In the genomic region with DNA sequence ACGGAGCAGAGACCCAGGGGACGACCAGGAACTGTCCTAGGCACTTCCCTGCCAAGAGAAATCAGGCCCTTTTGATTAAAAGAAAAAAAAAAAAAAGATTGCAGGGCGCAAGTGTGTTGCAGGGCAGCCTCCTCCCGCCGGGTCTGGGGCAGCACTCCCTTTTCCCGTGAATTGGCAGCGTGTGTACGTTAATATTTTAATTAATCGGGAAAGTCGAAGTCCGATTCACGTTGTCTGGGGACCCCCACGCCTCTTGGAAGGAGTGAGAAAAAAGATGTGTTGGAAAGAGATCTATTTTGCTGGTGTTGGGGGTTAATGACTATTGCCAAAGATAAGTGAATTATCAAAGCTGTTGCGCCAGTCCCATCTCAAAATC, we compare ENCODE assay signal across 15 cellular contexts. TPM values are rescaled to one million over a fixed set of nuclear protein-coding genes. Genes with fewer than 3 reads are reported as not detected.
A peak's percentile ranks its signal among the peaks of the same experiment; 100 is the strongest.
DNase-seq lines count a peak whose midpoint lies in the region; ATAC-seq and TF ChIP-seq lines count a peak whose summit lies in the region.
"Had no signal": no experiment of that assay in that cellular context is flagged by ENCODE, and none has a peak within 500 bp of the region (broad histone marks: within the 10 kb centered on the region; RNA-seq: fewer than 3 reads in every experiment).

No MANE protein-coding gene starts in this region.

- no peak for DNase-seq in heart left ventricle
- DNase-seq in Right ventricle myocardium inferior (ENCODE audit: missing footprints): no peak
- DNase-seq in activated CD4-positive, alpha-beta memory T cell treated with anti-CD3 and anti-CD28 coated beads for 36 hours: no peak
- no peak for DNase-seq in naive B cell
- no peak for DNase-seq in testis
- DNase-seq in NCI-H69 (lab: John Stamatoyannopoulos, UW): no peak
- DNase-seq: activated CD4-positive, alpha-beta T cell treated with anti-CD3 and anti-CD28 coated beads, Interleukin-2, amount 10 ng/mL, durations not matched to agents 24 days and 14 days; activated effector memory CD4-positive, alpha-beta T cell treated with anti-CD3 and anti-CD28 coated beads, Interleukin-2, amount 50 U/mL, for 16 hours; effector CD4-positive, alpha-beta T cell; KG1; NCI-H524; PC-9; SW 1271 had no signal

- H3K4me3 ChIP-seq in heart left ventricle (peak overlapping the region; percentile 44 to 93 (median 66)), testis (peak overlapping the region; percentile 15 to 31)
- H3K4me3 ChIP-seq: PC-9 had no signal

- CTCF ChIA-PET in activated CD4-positive, alpha-beta memory T cell treated with anti-CD3 and anti-CD28 coated beads for 36 hours (lab: Charles Lee): no interaction called here

- H3K4me3 Mint-ChIP-seq in activated CD4-positive, alpha-beta memory T cell treated with anti-CD3 and anti-CD28 coated beads for 36 hours: peak overlapping the region; percentile 23
- peak overlapping the region in 6 of 8 donors; percentile 29 to 75 (median 52) for H3K4me3 Mint-ChIP-seq in naive B cell
- no peak overlapping the region for H3K4me3 Mint-ChIP-seq in stimulated activated memory B cell treated with anti-CD40 and anti-IgM and Interleukin-4, amounts not matched to agents 10 μg/mL and 1 μg/mL and 100 μg/mL, for 72 hours
- H3K4me3 Mint-ChIP-seq: activated CD4-positive, alpha-beta T cell treated with anti-CD3 and anti-CD28 coated beads, Interleukin-2, amount 10 ng/mL, durations not matched to agents 24 days and 14 days had no signal

- H3K27me3 ChIP-seq in heart left ventricle (peaks cover 30 to 98% (median 64%) of the 10 kb centered on the region in 9 donors), testis (peaks cover 5% of the 10 kb centered on the region)

- H3K4me1 Mint-ChIP-seq in activated CD4-positive, alpha-beta memory T cell treated with anti-CD3 and anti-CD28 coated beads for 36 hours (ENCODE audit: low read depth): peaks cover 22% of the 10 kb centered on the region
- H3K4me1 Mint-ChIP-seq in naive B cell: peaks cover 4 to 18% (median 10%) of the 10 kb centered on the region in 3 donors
- H3K4me1 Mint-ChIP-seq in stimulated activated memory B cell treated with anti-CD40 and anti-IgM and Interleukin-4, amounts not matched to agents 10 μg/mL and 1 μg/mL and 100 μg/mL, for 72 hours: peaks cover 8% of the 10 kb centered on the region

- no peak for TF ChIP-seq POLR2A in heart left ventricle (IDR thresholded peaks at IDR 0.05)
- no peak for TF ChIP-seq POLR2A in testis (IDR thresholded peaks at IDR 0.05)

- WGBS in heart left ventricle, 4 donors: 25 to 31% (median 29%) methylated on average over 14 of the region's 14 CpGs
- WGBS in testis, 2 donors: 13% methylated on average over 14 of the region's 14 CpGs

- peaks cover 69% of the 10 kb centered on the region for H3K27me3 Mint-ChIP-seq in activated CD4-positive, alpha-beta memory T cell treated with anti-CD3 and anti-CD28 coated beads for 36 hours
- H3K27me3 Mint-ChIP-seq in naive B cell: peaks cover 50 to 75% (median 54%) of the 10 kb centered on the region in 3 donors
- H3K27me3 Mint-ChIP-seq in stimulated activated memory B cell treated with anti-CD40 and anti-IgM and Interleukin-4, amounts not matched to agents 10 μg/mL and 1 μg/mL and 100 μg/mL, for 72 hours: peaks cover 74% of the 10 kb centered on the region

- intact Hi-C loops in heart left ventricle (cut with DNase I): loop anchor here in 7 of 10 donors (2.0 to 10.0 kb wide), 11 partner anchors 77 to 1698 kb away; partner anchors contain the start of gene MGMT (in 2 of the 7)
- intact Hi-C loops in Right ventricle myocardium inferior (cut with DNase I): loop anchor here (2.0 to 10.0 kb wide), 2 partner anchors 21 to 501 kb away; partner anchors contain the start of gene MGMT
- intact Hi-C loops in activated CD4-positive, alpha-beta memory T cell treated with anti-CD3 and anti-CD28 coated beads for 36 hours (cut with micrococcal nuclease): loop anchor here (10.0 kb wide), 1 partner anchor 91 kb away; no protein-coding TSS in a partner anchor
- intact Hi-C loops in testis (cut with DNase I; ENCODE audit: low total_unique reads): no loop called here

- no peak for TF ChIP-seq CTCF in heart left ventricle (IDR thresholded peaks at IDR 0.05)
- no peak for TF ChIP-seq CTCF in testis (IDR thresholded peaks at IDR 0.05)

- H3K4me1 ChIP-seq in heart left ventricle: peaks cover 0 to 57% (median 18%) of the 10 kb centered on the region in 12 donors
- no peaks in the 10 kb centered on the region for H3K4me1 ChIP-seq in testis

- POLR2A ChIA-PET in activated CD4-positive, alpha-beta memory T cell treated with anti-CD3 and anti-CD28 coated beads for 36 hours (lab: Charles Lee): no interaction called here

- no peak overlapping the region for H3K27ac Mint-ChIP-seq in activated CD4-positive, alpha-beta memory T cell treated with anti-CD3 and anti-CD28 coated beads for 36 hours
- H3K27ac Mint-ChIP-seq in naive B cell: peak overlapping the region in 4 of 6 donors; percentile 27 to 94 (median 58)
- H3K27ac Mint-ChIP-seq in stimulated activated memory B cell treated with anti-CD40 and anti-IgM and Interleukin-4, amounts not matched to agents 10 μg/mL and 1 μg/mL and 100 μg/mL, for 72 hours: no peak overlapping the region
- H3K27ac Mint-ChIP-seq: activated CD4-positive, alpha-beta T cell treated with anti-CD3 and anti-CD28 coated beads, Interleukin-2, amount 10 ng/mL, durations not matched to agents 24 days and 14 days had no signal

- no peak for ATAC-seq in heart left ventricle
- ATAC-seq in Right ventricle myocardium inferior: no peak
- no peak for ATAC-seq in naive B cell (ENCODE audit: low read depth in 2 of 2)
- ATAC-seq in GM18519 (IDR thresholded peaks at IDR 0.05; ENCODE audit: low FRiP score, unreplicated experiment): no peak
- no peak for ATAC-seq in stimulated activated memory B cell treated with anti-CD40 and anti-IgM and Interleukin-4, amounts not matched to agents 10 μg/mL and 1 μg/mL and 100 μg/mL, for 72 hours

- H3K36me3 ChIP-seq in heart left ventricle: no peaks in the 10 kb centered on the region
- no peaks in the 10 kb centered on the region for H3K36me3 ChIP-seq in testis (ENCODE audit: low read depth, missing control alignments)

- H3K9me3 ChIP-seq in heart left ventricle (no peaks in the 10 kb centered on the region), testis (no peaks in the 10 kb centered on the region)

- H3K27ac ChIP-seq in heart left ventricle (peak overlapping the region in 6 of 12 donors; percentile 18 to 53 (median 40)), testis (no peak overlapping the region)
- H3K27ac ChIP-seq: PC-9 had no signal

- H3K36me3 Mint-ChIP-seq in activated CD4-positive, alpha-beta memory T cell treated with anti-CD3 and anti-CD28 coated beads for 36 hours: peaks cover 2% of the 10 kb centered on the region
- H3K36me3 Mint-ChIP-seq in naive B cell: peaks cover 0 to 5% of the 10 kb centered on the region in 2 donors
- no peaks in the 10 kb centered on the region for H3K36me3 Mint-ChIP-seq in stimulated activated memory B cell treated with anti-CD40 and anti-IgM and Interleukin-4, amounts not matched to agents 10 μg/mL and 1 μg/mL and 100 μg/mL, for 72 hours

- H3K9me3 Mint-ChIP-seq in activated CD4-positive, alpha-beta memory T cell treated with anti-CD3 and anti-CD28 coated beads for 36 hours: no peaks in the 10 kb centered on the region
- H3K9me3 Mint-ChIP-seq in naive B cell: peaks cover 0 to 41% (median 15%) of the 10 kb centered on the region in 7 donors
- H3K9me3 Mint-ChIP-seq in stimulated activated memory B cell treated with anti-CD40 and anti-IgM and Interleukin-4, amounts not matched to agents 10 μg/mL and 1 μg/mL and 100 μg/mL, for 72 hours: no peaks in the 10 kb centered on the region

RNA-seq across cellular contexts. Expression of gene EBF3, which starts 1.3 kb away (rescaled TPM):
- total RNA-seq in heart left ventricle (1 to 10 TPM; 3.6 to 8.8 (median 7.2) TPM), Right ventricle myocardium inferior (7.9 TPM), testis (1 to 10 TPM; 6.0 to 7.6 TPM)
- polyA plus RNA-seq in heart left ventricle (1 to 10 TPM; 4.3 TPM), naive B cell (ENCODE audit: low read depth in 6 of 6) (not detected), testis (ENCODE audit: insufficient read depth, low read depth, low replicate concordance) (4.0 TPM)
- not detected for total RNA-seq in activated CD4-positive, alpha-beta memory T cell treated with anti-CD3 and anti-CD28 coated beads for 36 hours
- total RNA-seq: activated CD4-positive, alpha-beta T cell treated with anti-CD3 and anti-CD28 coated beads, Interleukin-2, amount 10 ng/mL, durations not matched to agents 24 days and 14 days; PC-9 had no signal

Comparison
In these comparisons a context has a peak if more than half of its experiments do, and no peak if none do; other contexts are left out.
1. H3K27ac Mint-ChIP-seq: peak in naive B cell (4 of 6); none in activated CD4-positive, alpha-beta memory T cell treated with anti-CD3 and anti-CD28 coated beads for 36 hours (single experiment) and stimulated activated memory B cell treated with anti-CD40 and anti-IgM and Interleukin-4, amounts not matched to agents 10 μg/mL and 1 μg/mL and 100 μg/mL, for 72 hours (single experiment).